26 cellular contexts compared by ENCODE assay signal in genomic region chrX:17836830-17837229, GRCh38. TPM values are rescaled to one million over a fixed set of nuclear protein-coding genes. Genes with fewer than 3 reads are reported as not detected.
A peak's percentile ranks its signal among the peaks of the same experiment; 100 is the strongest.
DNase-seq lines count a peak whose midpoint lies in the region; ATAC-seq and TF ChIP-seq lines count a peak whose summit lies in the region.
"Had no signal": no experiment of that assay in that cellular context is flagged by ENCODE, and none has a peak within 500 bp of the region (broad histone marks: within the 10 kb centered on the region; RNA-seq: fewer than 3 reads in every experiment).

No MANE protein-coding gene starts in this region.

- H3K4me3 Mint-ChIP-seq in glutamatergic neuron (ENCODE audit: unreplicated experiment) = peak overlapping the region; percentile 59
- no peak overlapping the region for H3K4me3 Mint-ChIP-seq in activated CD4-positive, alpha-beta memory T cell treated with anti-CD3 and anti-CD28 coated beads, Interleukin-2, amount 10 ng/mL, durations not matched to agents 7 days and 5 days
- H3K4me3 Mint-ChIP-seq: activated CD8-positive, alpha-beta memory T cell treated with anti-CD3 and anti-CD28 coated beads, Interleukin-2, amount 10 ng/mL, durations not matched to agents 7 days and 5 days; activated naive CD8-positive, alpha-beta T cell treated with anti-CD3 and anti-CD28 coated beads, Interleukin-2, amount 10 ng/mL, durations not matched to agents 7 days and 5 days; activated T-cell treated with anti-CD3 and anti-CD28 coated beads, Interleukin-2, amount 50 U/mL, for 4 hours; H9; naive B cell; T-helper 1 cell treated with Interleukin-12 subunit alpha and Interleukin-12 subunit beta and Interleukin-4 antibody, amounts not matched to agents 30 μg/mL and 1 μg/mL, for 36 hours had no signal

- POLR2A ChIA-PET in activated CD4-positive, alpha-beta memory T cell treated with anti-CD3 and anti-CD28 coated beads, Interleukin-2, amount 10 ng/mL, durations not matched to agents 7 days and 5 days (lab: Charles Lee) = no interaction called here

- ATAC-seq in left cardiac atrium = no peak
- ATAC-seq in HG03045 (IDR thresholded peaks at IDR 0.05; ENCODE audit: unreplicated experiment) = no peak
- ATAC-seq: activated CD8-positive, alpha-beta memory T cell treated with anti-CD3 and anti-CD28 coated beads, Interleukin-2, amount 10 ng/mL, durations not matched to agents 7 days and 5 days; activated T-cell treated with anti-CD3 and anti-CD28 coated beads, Interleukin-2, amount 50 U/mL, for 4 hours; left lung; PC-3; SK-N-SH treated with all-trans-retinoic acid at 6 μM for 48 hours had no signal

- H3K4me1 Mint-ChIP-seq in glutamatergic neuron (ENCODE audit: low read depth, unreplicated experiment) = peaks cover 22% of the 10 kb centered on the region
- no peaks in the 10 kb centered on the region for H3K4me1 Mint-ChIP-seq in activated CD4-positive, alpha-beta memory T cell treated with anti-CD3 and anti-CD28 coated beads, Interleukin-2, amount 10 ng/mL, durations not matched to agents 7 days and 5 days
- H3K4me1 Mint-ChIP-seq: activated CD8-positive, alpha-beta memory T cell treated with anti-CD3 and anti-CD28 coated beads, Interleukin-2, amount 10 ng/mL, durations not matched to agents 7 days and 5 days; activated naive CD8-positive, alpha-beta T cell treated with anti-CD3 and anti-CD28 coated beads, Interleukin-2, amount 10 ng/mL, durations not matched to agents 7 days and 5 days; naive B cell had no signal

- no peaks in the 10 kb centered on the region for H3K36me3 Mint-ChIP-seq in glutamatergic neuron (ENCODE audit: unreplicated experiment)
- no peaks in the 10 kb centered on the region for H3K36me3 Mint-ChIP-seq in activated CD4-positive, alpha-beta memory T cell treated with anti-CD3 and anti-CD28 coated beads, Interleukin-2, amount 10 ng/mL, durations not matched to agents 7 days and 5 days (ENCODE audit: low read depth)
- H3K36me3 Mint-ChIP-seq: activated CD8-positive, alpha-beta memory T cell treated with anti-CD3 and anti-CD28 coated beads, Interleukin-2, amount 10 ng/mL, durations not matched to agents 7 days and 5 days; activated naive CD8-positive, alpha-beta T cell treated with anti-CD3 and anti-CD28 coated beads, Interleukin-2, amount 10 ng/mL, durations not matched to agents 7 days and 5 days; naive B cell had no signal

- CTCF ChIA-PET in activated CD4-positive, alpha-beta memory T cell treated with anti-CD3 and anti-CD28 coated beads, Interleukin-2, amount 10 ng/mL, durations not matched to agents 7 days and 5 days (lab: Charles Lee) = no interaction called here

- DNase-seq in DMS 273 treated with DMSO at 0.1 percent for 48 hours (lab: John Stamatoyannopoulos, UW) (peak; percentile 48), NCI-H1694 treated with DMSO at 0.1 percent for 48 hours (lab: John Stamatoyannopoulos, UW) (peak; percentile 67), NCI-H82 (lab: John Stamatoyannopoulos, UW) (peak; percentile 89), glutamatergic neuron (peak; percentile 13), left cardiac atrium (no peak)
- no peak for DNase-seq in activated CD4-positive, alpha-beta memory T cell treated with anti-CD3 and anti-CD28 coated beads, Interleukin-2, amount 10 ng/mL, durations not matched to agents 7 days and 5 days
- DNase-seq: activated CD4-positive, alpha-beta T cell treated with anti-CD3 and anti-CD28 coated beads, Interleukin-2, amount 50 U/mL, for 1 hour; activated CD4-positive, CD25-positive, alpha-beta regulatory T cell; activated CD8-positive, alpha-beta memory T cell treated with anti-CD3 and anti-CD28 coated beads, Interleukin-2, amount 10 ng/mL, durations not matched to agents 7 days and 5 days; activated gamma-delta T cell treated with Interleukin-2 at 50 U/mL for 16 hours; activated naive CD8-positive, alpha-beta T cell treated with anti-CD3 and anti-CD28 coated beads, Interleukin-2, amount 10 ng/mL, durations not matched to agents 7 days and 5 days; activated T-cell treated with anti-CD3 and anti-CD28 coated beads, Interleukin-2, amount 50 U/mL, for 4 hours; aorta; DMS53; H9; Kasumi-1; left lung; MV-4-11; naive B cell; NCI-H446; PC-3; posterior cingulate gyrus; stomach had no signal

- no peaks in the 10 kb centered on the region for H3K27me3 Mint-ChIP-seq in glutamatergic neuron (ENCODE audit: unreplicated experiment)
- H3K27me3 Mint-ChIP-seq in activated CD4-positive, alpha-beta memory T cell treated with anti-CD3 and anti-CD28 coated beads, Interleukin-2, amount 10 ng/mL, durations not matched to agents 7 days and 5 days = peaks cover 2% of the 10 kb centered on the region
- H3K27me3 Mint-ChIP-seq: activated CD8-positive, alpha-beta memory T cell treated with anti-CD3 and anti-CD28 coated beads, Interleukin-2, amount 10 ng/mL, durations not matched to agents 7 days and 5 days; activated naive CD8-positive, alpha-beta T cell treated with anti-CD3 and anti-CD28 coated beads, Interleukin-2, amount 10 ng/mL, durations not matched to agents 7 days and 5 days had no signal

- TF ChIP-seq CTCF in glutamatergic neuron (IDR thresholded peaks at IDR 0.05; ENCODE audit: partially characterized antibody, unreplicated experiment) = no peak

- H3K27ac Mint-ChIP-seq in glutamatergic neuron (ENCODE audit: unreplicated experiment) = peak overlapping the region; percentile 81
- no peak overlapping the region for H3K27ac Mint-ChIP-seq in activated CD4-positive, alpha-beta memory T cell treated with anti-CD3 and anti-CD28 coated beads, Interleukin-2, amount 10 ng/mL, durations not matched to agents 7 days and 5 days
- H3K27ac Mint-ChIP-seq: activated CD8-positive, alpha-beta memory T cell treated with anti-CD3 and anti-CD28 coated beads, Interleukin-2, amount 10 ng/mL, durations not matched to agents 7 days and 5 days; activated naive CD8-positive, alpha-beta T cell treated with anti-CD3 and anti-CD28 coated beads, Interleukin-2, amount 10 ng/mL, durations not matched to agents 7 days and 5 days; H9; T-helper 1 cell treated with Interleukin-12 subunit alpha and Interleukin-12 subunit beta and Interleukin-4 antibody, amounts not matched to agents 30 μg/mL and 1 μg/mL, for 36 hours had no signal

- intact Hi-C loops in left cardiac atrium (cut with DNase I) = no loop called here

- H3K9me3 Mint-ChIP-seq in glutamatergic neuron (ENCODE audit: unreplicated experiment) = peaks cover 5% of the 10 kb centered on the region
- H3K9me3 Mint-ChIP-seq in activated CD4-positive, alpha-beta memory T cell treated with anti-CD3 and anti-CD28 coated beads, Interleukin-2, amount 10 ng/mL, durations not matched to agents 7 days and 5 days = no peaks in the 10 kb centered on the region
- H3K9me3 Mint-ChIP-seq: activated naive CD8-positive, alpha-beta T cell treated with anti-CD3 and anti-CD28 coated beads, Interleukin-2, amount 10 ng/mL, durations not matched to agents 7 days and 5 days; activated T-cell treated with anti-CD3 and anti-CD28 coated beads, Interleukin-2, amount 50 U/mL, for 4 hours; T-helper 1 cell treated with Interleukin-12 subunit alpha and Interleukin-12 subunit beta and Interleukin-4 antibody, amounts not matched to agents 30 μg/mL and 1 μg/mL, for 36 hours had no signal

RNA-seq across cellular contexts. Expression of gene RAI2, which starts 24.3 kb away (rescaled TPM):
- total RNA-seq in glutamatergic neuron (ENCODE audit: unreplicated experiment) (1.4 TPM), left cardiac atrium (10 to 100 TPM; 19.9 to 23.8 TPM)
- not detected for total RNA-seq in activated CD4-positive, alpha-beta memory T cell treated with anti-CD3 and anti-CD28 coated beads, Interleukin-2, amount 10 ng/mL, durations not matched to agents 7 days and 5 days
- total RNA-seq: activated naive CD8-positive, alpha-beta T cell treated with anti-CD3 and anti-CD28 coated beads, Interleukin-2, amount 10 ng/mL, durations not matched to agents 7 days and 5 days had no signal

Comparison
In these comparisons a context has a peak if more than half of its experiments do, and no peak if none do; other contexts are left out.
1. DNase-seq: peak in DMS 273 treated with DMSO at 0.1 percent for 48 hours (single experiment), NCI-H1694 treated with DMSO at 0.1 percent for 48 hours (single experiment), NCI-H82 (single experiment) and glutamatergic neuron (single experiment); none in left cardiac atrium (single experiment) and activated CD4-positive, alpha-beta memory T cell treated with anti-CD3 and anti-CD28 coated beads, Interleukin-2, amount 10 ng/mL, durations not matched to agents 7 days and 5 days (single experiment).